ENCODE assay signal across 20 cellular contexts in the genomic region with DNA sequence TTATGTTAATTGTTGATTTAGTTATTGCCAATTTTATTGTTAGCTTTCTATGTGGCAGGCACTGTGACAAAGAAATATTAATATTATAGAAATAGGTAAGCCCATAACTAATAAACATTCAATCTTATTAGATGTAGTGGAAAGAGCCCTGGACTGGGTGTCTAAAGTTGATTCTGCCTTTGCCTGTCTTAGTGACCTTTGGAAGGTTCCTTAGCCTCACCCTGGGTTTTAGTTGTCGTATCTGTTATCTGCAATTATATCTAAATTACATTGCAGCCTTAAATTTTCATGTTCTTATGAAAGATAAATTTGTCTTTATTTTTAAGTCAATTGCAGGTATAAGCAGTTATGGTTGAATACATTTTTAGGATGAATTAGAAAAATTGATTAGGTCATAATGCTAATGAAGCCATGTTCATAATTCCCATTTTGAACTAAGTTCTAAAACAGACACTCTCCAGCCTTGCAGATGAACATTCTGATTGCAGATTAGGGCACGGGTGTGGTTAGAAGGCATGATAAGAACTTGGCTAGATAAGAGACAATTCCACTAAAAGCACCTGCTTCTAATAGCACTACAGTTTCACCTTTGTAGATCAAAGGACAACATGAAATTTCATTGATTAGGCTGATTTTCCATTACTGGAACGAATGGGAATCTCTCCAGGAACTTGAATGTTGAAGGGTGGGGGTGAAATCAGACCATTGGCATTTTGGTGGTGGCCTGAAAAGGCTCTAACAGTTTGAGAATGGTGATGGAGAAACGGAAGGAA. TPM values are rescaled to one million over a fixed set of nuclear protein-coding genes. Genes with fewer than 3 reads are reported as not detected.
A peak's percentile ranks its signal among the peaks of the same experiment; 100 is the strongest.
DNase-seq lines count a peak whose midpoint lies in the region; ATAC-seq, FAIRE-seq and TF ChIP-seq lines count a peak whose summit lies in the region.
"Had no signal": no experiment of that assay in that cellular context is flagged by ENCODE, and none has a peak within 500 bp of the region (broad histone marks: within the 10 kb centered on the region; RNA-seq: fewer than 3 reads in every experiment).

No MANE protein-coding gene starts in this region.

- no peak overlapping the region for H3K27ac ChIP-seq in colonic mucosa
- H3K27ac ChIP-seq in small intestine (ENCODE audit: low read depth in 1 of 2, low read length in 1 of 2): no peak overlapping the region

- H3K4me3 ChIP-seq in Caco-2 (ENCODE audit: low read depth, low read length) (no peak overlapping the region), colonic mucosa (no peak overlapping the region), small intestine (ENCODE audit: low read depth in 1 of 2, low read length in 2 of 2) (no peak overlapping the region)
- H3K4me3 ChIP-seq: GM12878, GM23338 had no signal

- 14 to 54% (median 28%) methylated on average over 4 of the region's 4 CpGs for WGBS in small intestine, 3 donors

- intact Hi-C loops in Caco-2 (cut with micrococcal nuclease; ENCODE audit: unreplicated experiment) (loop anchor here (2.0 kb wide), 1 partner anchor 14 kb away; no protein-coding TSS in a partner anchor), colonic mucosa (cut with DNase I) (no loop called here)

- H3K4me1 ChIP-seq in Caco-2: peaks cover 16% of the 10 kb centered on the region; the same call in 1 of the 2 replicates
- H3K4me1 ChIP-seq in colonic mucosa: no peaks in the 10 kb centered on the region
- peaks cover 2 to 4% of the 10 kb centered on the region in 2 donors for H3K4me1 ChIP-seq in small intestine (ENCODE audit: control insufficient read depth in 2 of 2, insufficient read depth in 1 of 2, low read depth in 1 of 2, low read length in 1 of 2)

- H3K27me3 ChIP-seq in Caco-2 (replicated peaks; ENCODE audit: control insufficient read depth, insufficient read depth, low read length): no peaks in the 10 kb centered on the region
- H3K27me3 ChIP-seq in colonic mucosa: no peaks in the 10 kb centered on the region
- no peaks in the 10 kb centered on the region for H3K27me3 ChIP-seq in small intestine (ENCODE audit: control insufficient read depth in 2 of 2, insufficient read depth in 2 of 2, low read length in 2 of 2)

- H3K36me3 Mint-ChIP-seq in Caco-2 (ENCODE audit: insufficient read depth, unreplicated experiment): no peaks in the 10 kb centered on the region
- H3K36me3 Mint-ChIP-seq in mesothelial cell of epicardium: peaks cover 2% of the 10 kb centered on the region
- H3K36me3 Mint-ChIP-seq: CD4-positive, alpha-beta memory T cell had no signal

- H3K9me3 ChIP-seq in Caco-2: no peaks in the 10 kb centered on the region
- no peaks in the 10 kb centered on the region for H3K9me3 ChIP-seq in colonic mucosa
- H3K9me3 ChIP-seq in small intestine (ENCODE audit: control insufficient read depth, low read depth): no peaks in the 10 kb centered on the region

- DNase-seq in Caco-2 (no peak), colonic mucosa (peak; percentile 34), left lobe of liver (ENCODE audit: low spot score) (no peak), small intestine (peak; percentile 54), GM20000 (ENCODE audit: low spot score) (no peak), mesothelial cell of epicardium (ENCODE audit: low spot score in 2 of 2, unreplicated experiment in 2 of 2) (no peak)
- DNase-seq: C1 segment of cervical spinal cord; CD4-positive, alpha-beta memory T cell; COR-L47; DMS153; DMS79; EL; GDM1; H9 had no signal

- no peak for FAIRE-seq in small intestine (lab: Jason Lieb, UNC)
- FAIRE-seq: GM12878, GM19239 had no signal

- BruUV-seq in Caco-2 (replicated peaks; lab: Mats Ljungman, UMichigan): no TSS peak

- CTCF ChIA-PET in Caco-2 (lab: Charles Lee): no interaction called here

- TF ChIP-seq CTCF in Caco-2 (IDR thresholded peaks at IDR 0.05; ENCODE audit: insufficient read depth in 1 of 2, low read depth in 1 of 2, low read length in 1 of 2, severe bottlenecking in 1 of 2, unreplicated experiment in 1 of 2) (no peak), colonic mucosa (IDR thresholded peaks at IDR 0.05) (no peak), GM20000 (IDR thresholded peaks at IDR 0.05; ENCODE audit: extremely low read depth, missing control alignments) (no peak), mesothelial cell of epicardium (IDR thresholded peaks at IDR 0.05; ENCODE audit: unreplicated experiment) (no peak)

- ATAC-seq in left lobe of liver (peak; percentile 27), HG02885 (IDR thresholded peaks at IDR 0.05; ENCODE audit: poor library complexity, unreplicated experiment) (no peak)
- ATAC-seq: GM12878, GM23338, HCT116 had no signal

- H3K27me3 Mint-ChIP-seq in Caco-2 (ENCODE audit: insufficient read depth, unreplicated experiment) (no peaks in the 10 kb centered on the region), mesothelial cell of epicardium (ENCODE audit: low read depth) (no peaks in the 10 kb centered on the region)

- H3K9me3 Mint-ChIP-seq in Caco-2 (ENCODE audit: unreplicated experiment): peaks cover 10% of the 10 kb centered on the region
- H3K9me3 Mint-ChIP-seq in mesothelial cell of epicardium: peaks cover 4% of the 10 kb centered on the region
- H3K9me3 Mint-ChIP-seq: CD4-positive, alpha-beta memory T cell; GM23338; H9 had no signal

- H3K4me3 Mint-ChIP-seq in Caco-2 (ENCODE audit: unreplicated experiment) (peak overlapping the region; percentile 34), mesothelial cell of epicardium (no peak overlapping the region)
- H3K4me3 Mint-ChIP-seq: CD4-positive, alpha-beta memory T cell; GM23338; H9 had no signal

- H3K27ac Mint-ChIP-seq in Caco-2 (ENCODE audit: unreplicated experiment) (peak overlapping the region; percentile 88), mesothelial cell of epicardium (no peak overlapping the region)
- H3K27ac Mint-ChIP-seq: CD4-positive, alpha-beta memory T cell; GM23338; H9 had no signal

- peaks cover 17% of the 10 kb centered on the region for H3K4me1 Mint-ChIP-seq in Caco-2 (ENCODE audit: low read depth, unreplicated experiment)
- H3K4me1 Mint-ChIP-seq in mesothelial cell of epicardium: peaks cover 22% of the 10 kb centered on the region
- H3K4me1 Mint-ChIP-seq: CD4-positive, alpha-beta memory T cell; GM23338; H9 had no signal

- H3K9ac ChIP-seq in colonic mucosa (ENCODE audit: low read depth in 2 of 2, low read length in 2 of 2): no peak overlapping the region

- POLR2A ChIA-PET in Caco-2 (lab: Charles Lee): no interaction called here

- H3K36me3 ChIP-seq in Caco-2 (ENCODE audit: control insufficient read depth, insufficient read depth, low read length) (no peaks in the 10 kb centered on the region), colonic mucosa (no peaks in the 10 kb centered on the region), small intestine (ENCODE audit: control insufficient read depth in 2 of 2, insufficient read depth in 2 of 2, low read length in 2 of 2) (no peaks in the 10 kb centered on the region)

RNA-seq across cellular contexts. Expression of a gene that starts 17.3 kb away (rescaled TPM):
- total RNA-seq in Caco-2 (2022) (4.7 and 5.6 TPM in 2 replicates), colonic mucosa (under 1 TPM; 0.27 to 0.88 TPM), left lobe of liver (18.9 TPM), mesothelial cell of epicardium (11.9 to 15.3 TPM (median 13.4 TPM) in 3 replicates)
- polyA plus RNA-seq in small intestine: 10 to 100 TPM; 26.9 to 52.3 (median 38.6) TPM
- total RNA-seq: A172; CD4-positive, alpha-beta memory T cell; GM12878 had no signal
- polyA plus RNA-seq: CD4-positive, alpha-beta memory T cell had no signal

Comparison
In these comparisons a context has a peak if more than half of its experiments do, and no peak if none do; other contexts are left out.
1. DNase-seq: peak in colonic mucosa (single experiment) and small intestine (single experiment); none in Caco-2 (0 of 2), left lobe of liver (single experiment), GM20000 (single experiment) and mesothelial cell of epicardium (0 of 2).